Comparison of ENCODE assay signal across 9 cellular contexts in genomic region chr4:42371306-42372063, GRCh38. TPM values are rescaled to one million over a fixed set of nuclear protein-coding genes. Genes with fewer than 3 reads are reported as not detected.
A peak's percentile ranks its signal among the peaks of the same experiment; 100 is the strongest.
DNase-seq lines count a peak whose midpoint lies in the region; ATAC-seq and TF ChIP-seq lines count a peak whose summit lies in the region.
"Had no signal": no experiment of that assay in that cellular context is flagged by ENCODE, and none has a peak within 500 bp of the region (broad histone marks: within the 10 kb centered on the region; RNA-seq: fewer than 3 reads in every experiment).

No MANE protein-coding gene starts in this region.

- no peaks in the 10 kb centered on the region for H3K36me3 ChIP-seq in colonic mucosa
- H3K36me3 ChIP-seq in mesenchymal stem cell (ENCODE audit: control insufficient read depth in 1 of 2, insufficient read depth in 2 of 2, low read depth in 1 of 2, low read length in 2 of 2), result peaks cover 0 to 3% of the 10 kb centered on the region in 2 experiments

- DNase-seq in EH (ENCODE audit: low read depth) (peak; percentile 18), H4 (ENCODE audit: low spot score) (peak; percentile 50), NCI-H460 (ENCODE audit: extremely low read depth, low read depth) (peak; percentile 41), colonic mucosa (no peak), mesenchymal stem cell (peak; percentile 59), activated gamma-delta T cell (lab: John Stamatoyannopoulos, UW) (no peak)
- DNase-seq: right cardiac atrium had no signal

- H3K4me1 ChIP-seq in colonic mucosa (no peaks in the 10 kb centered on the region), mesenchymal stem cell (ENCODE audit: control insufficient read depth, insufficient read depth, low read depth, low read length) (peaks cover 2% of the 10 kb centered on the region)

- H4K8ac ChIP-seq in mesenchymal stem cell (ENCODE audit: low read length), result no peak overlapping the region

- no peak overlapping the region for H2AFZ ChIP-seq in mesenchymal stem cell (ENCODE audit: low read depth, low read length)

- H3K27ac ChIP-seq in colonic mucosa (no peak overlapping the region), mesenchymal stem cell (ENCODE audit: low read length, poor library complexity, severe bottlenecking) (no peak overlapping the region)

- H3K18ac ChIP-seq in mesenchymal stem cell (ENCODE audit: low read depth in 1 of 2, low read length in 2 of 2), result no peak overlapping the region

- H2BK120ac ChIP-seq in mesenchymal stem cell (ENCODE audit: low read depth, low read length), result no peak overlapping the region

- H2BK5ac ChIP-seq in mesenchymal stem cell (ENCODE audit: low read depth, low read length, poor library complexity, severe bottlenecking), result no peak overlapping the region

- 88% methylated on average over 1 of the region's 2 CpGs for WGBS in mesenchymal stem cell

- H3K27me3 ChIP-seq in colonic mucosa (no peaks in the 10 kb centered on the region), mesenchymal stem cell (ENCODE audit: control insufficient read depth in 1 of 2, insufficient read depth in 1 of 2, low read length in 2 of 2) (no peaks in the 10 kb centered on the region)

- peaks cover 1% of the 10 kb centered on the region for H3K79me1 ChIP-seq in mesenchymal stem cell (replicated peaks; ENCODE audit: low read length, poor library complexity, severe bottlenecking)

- H3K4me2 ChIP-seq in mesenchymal stem cell (ENCODE audit: low read length, poor library complexity, severe bottlenecking), result no peak overlapping the region

- no peak overlapping the region for H4K91ac ChIP-seq in mesenchymal stem cell (ENCODE audit: low read length)

- intact Hi-C loops in colonic mucosa (cut with DNase I), result loop anchor here (5.0 kb wide), 1 partner anchor 151 kb away; no protein-coding TSS in a partner anchor

- no peak overlapping the region for H3K23ac ChIP-seq in mesenchymal stem cell (ENCODE audit: low read length in 2 of 2)

- H3K4me3 ChIP-seq in colonic mucosa (no peak overlapping the region), mesenchymal stem cell (ENCODE audit: insufficient read depth in 1 of 2, low read depth in 1 of 2, low read length in 2 of 2) (no peak overlapping the region)

- H3K9me3 ChIP-seq in colonic mucosa (no peaks in the 10 kb centered on the region), mesenchymal stem cell (ENCODE audit: control insufficient read depth, low read length) (no peaks in the 10 kb centered on the region)

- no peak overlapping the region for H2BK12ac ChIP-seq in mesenchymal stem cell (ENCODE audit: low read length in 2 of 2)

- no peak overlapping the region for H3K9ac ChIP-seq in colonic mucosa (ENCODE audit: low read depth in 2 of 2, low read length in 2 of 2)
- no peak overlapping the region for H3K9ac ChIP-seq in mesenchymal stem cell (ENCODE audit: low read length)

- peak; percentile 50 for TF ChIP-seq CTCF in colonic mucosa (IDR thresholded peaks at IDR 0.05)

- H2BK15ac ChIP-seq in mesenchymal stem cell (ENCODE audit: low read depth, poor library complexity, severe bottlenecking), result no peak overlapping the region

- H3K14ac ChIP-seq in mesenchymal stem cell (ENCODE audit: low read length in 2 of 2), result no peak overlapping the region

- no peak for ATAC-seq in GM19023 (IDR thresholded peaks at IDR 0.05; ENCODE audit: unreplicated experiment)
- ATAC-seq in GM18870 (IDR thresholded peaks at IDR 0.05; ENCODE audit: unreplicated experiment), result no peak

- no peak overlapping the region for H3K4ac ChIP-seq in mesenchymal stem cell (ENCODE audit: low read depth in 1 of 2, low read length in 2 of 2)

- no peak overlapping the region for H2AK5ac ChIP-seq in mesenchymal stem cell (ENCODE audit: low read length, severe bottlenecking)

RNA-seq across cellular contexts. Expression of gene SHISA3, which starts 25.8 kb away (rescaled TPM):
- total RNA-seq in H4 (2014; rRNA removed; shearing (Covaris generic)), result 0.27 TPM in 1 of 2 replicates, not detected in the other
- 0.58 and 0.72 TPM in 2 replicates for total RNA-seq in NCI-H460 (2014; rRNA removed; shearing (Covaris generic))
- 1.3 and 2.1 TPM in 2 replicates for polyA plus RNA-seq in NCI-H460 (2014; cell fraction: nucleus; rRNA removed)
- 1 to 10 TPM in 1 of 2 donors, under 1 TPM in 1; 0.86 to 1.1 TPM for total RNA-seq in colonic mucosa
- 1.1 TPM for polyA plus RNA-seq in mesenchymal stem cell (2013, experiment 1 of 2)
- polyA plus RNA-seq in mesenchymal stem cell (2013, experiment 2 of 2), result 1.2 TPM

Comparison
In these comparisons a context has a peak if more than half of its experiments do, and no peak if none do; other contexts are left out.
1. DNase-seq: peak in EH (single experiment), H4 (single experiment), NCI-H460 (single experiment) and mesenchymal stem cell (single experiment); none in colonic mucosa (single experiment) and activated gamma-delta T cell (single experiment).